ENCODE assay signal across 1 cellular context in genomic region chr6:127266178-127266891, GRCh38.
TF ChIP-seq lines count a peak whose summit lies in the region.

TSS of gene RNF146 (plus strand) at chr6:127266864. CDS start at chr6:127280339, 13,475 bp downstream.

TF ChIP-seq in K562, 482 proteins besides CTCF, POLR2A, EP300 and RAD21 (continued from another document and continues in another):
- TF ChIP-seq PBX2 (CRISPR knock-in tag; IDR thresholded peaks at IDR 0.05; ENCODE audit: low read depth) (no peak), PBX2 (tag; conservative IDR thresholded peaks at IDR 0.05; ENCODE audit: low read depth) (no peak), STAG1 (CRISPR knock-in tag; IDR thresholded peaks at IDR 0.05; ENCODE audit: borderline replicate concordance) (no peak), ZNF518B (CRISPR knock-in tag; IDR thresholded peaks at IDR 0.05) (no peak), ZEB2 (IDR thresholded peaks at IDR 0.05) (no peak), STAT5A (IDR thresholded peaks at IDR 0.05; ENCODE audit: borderline replicate concordance, low read length) (no peak), PREB (CRISPR knock-in tag; IDR thresholded peaks at IDR 0.05) (peak; percentile 69; the same call in 1 of the 2 replicates), RFX7 (CRISPR knock-in tag; IDR thresholded peaks at IDR 0.05) (no peak), CHD2 (IDR thresholded peaks at IDR 0.05; ENCODE audit: low read depth, low read length) (no peak), NR2C2 (CRISPR knock-in tag; IDR thresholded peaks at IDR 0.05) (no peak), NR2C2 (tag; IDR thresholded peaks at IDR 0.05) (no peak), C11orf30 (IDR thresholded peaks at IDR 0.05; ENCODE audit: low read depth) (peak; percentile 68), ZBTB5 (IDR thresholded peaks at IDR 0.05) (no peak), NFIX (CRISPR knock-in tag; IDR thresholded peaks at IDR 0.05; ENCODE audit: low read depth) (no peak), JUN (IDR thresholded peaks at IDR 0.05; ENCODE audit: borderline replicate concordance, low read depth, low read length) (no peak), JUN (CRISPR knock-in tag; IDR thresholded peaks at IDR 0.05; ENCODE audit: borderline replicate concordance) (no peak), ESRRA (IDR thresholded peaks at IDR 0.05; ENCODE audit: borderline replicate concordance, low read depth) (no peak; the same call in 1 of the 2 replicates), ZNF121 (CRISPR knock-in tag; conservative IDR thresholded peaks at IDR 0.05) (no peak), GABPB2 (CRISPR knock-in tag; conservative IDR thresholded peaks at IDR 0.05) (no peak), GTF2E2 (tag; IDR thresholded peaks at IDR 0.05) (peak; percentile 90), PKNOX1 (IDR thresholded peaks at IDR 0.05) (no peak), ZNF431 (CRISPR knock-in tag; IDR thresholded peaks at IDR 0.05) (0 out of 2 replicates have a peak, but pooled peaks have one; percentile 3), GMEB1 (CRISPR knock-in tag; IDR thresholded peaks at IDR 0.05) (peak; percentile 92), POLR2AphosphoS2 (IDR thresholded peaks at IDR 0.05; ENCODE audit: low read length) (no peak), ZC3H11A (IDR thresholded peaks at IDR 0.05; ENCODE audit: low read depth, low read length) (no peak), HDGF (IDR thresholded peaks at IDR 0.05) (no peak), PCBP1 (IDR thresholded peaks at IDR 0.05; ENCODE audit: low read depth, low read length, poor library complexity, severe bottlenecking) (no peak), NRF1 (conservative IDR thresholded peaks at IDR 0.05 in 1 of 2, IDR thresholded peaks at IDR 0.05 in 1 of 2) (peak; percentile 79; a peak in 3 of 4 replicates), ZNF398 (CRISPR knock-in tag; IDR thresholded peaks at IDR 0.05) (no peak), ELF4 (CRISPR knock-in tag; IDR thresholded peaks at IDR 0.05) (no peak), PATZ1 (CRISPR knock-in tag; IDR thresholded peaks at IDR 0.05; ENCODE audit: borderline replicate concordance) (no peak), SNRNP70 (optimal IDR thresholded peaks at IDR 0.05; ENCODE audit: low read depth, low read length) (no peak), TAF15 (IDR thresholded peaks at IDR 0.05; ENCODE audit: low read depth, low read length) (no peak), IRF1 (CRISPR knock-in tag; IDR thresholded peaks at IDR 0.05; ENCODE audit: borderline replicate concordance) (no peak), GABPB1 (CRISPR knock-in tag; IDR thresholded peaks at IDR 0.05) (no peak; the same call in 1 of the 2 replicates), ZNF76 (CRISPR knock-in tag; IDR thresholded peaks at IDR 0.05; ENCODE audit: borderline replicate concordance) (no peak), HBP1 (CRISPR knock-in tag; IDR thresholded peaks at IDR 0.05) (no peak), THAP12 (CRISPR knock-in tag; IDR thresholded peaks at IDR 0.05) (no peak), HDAC2 (IDR thresholded peaks at IDR 0.05) (0 out of 2 replicates have a peak, but pooled peaks have one; percentile 34)
